In the genomic region with DNA sequence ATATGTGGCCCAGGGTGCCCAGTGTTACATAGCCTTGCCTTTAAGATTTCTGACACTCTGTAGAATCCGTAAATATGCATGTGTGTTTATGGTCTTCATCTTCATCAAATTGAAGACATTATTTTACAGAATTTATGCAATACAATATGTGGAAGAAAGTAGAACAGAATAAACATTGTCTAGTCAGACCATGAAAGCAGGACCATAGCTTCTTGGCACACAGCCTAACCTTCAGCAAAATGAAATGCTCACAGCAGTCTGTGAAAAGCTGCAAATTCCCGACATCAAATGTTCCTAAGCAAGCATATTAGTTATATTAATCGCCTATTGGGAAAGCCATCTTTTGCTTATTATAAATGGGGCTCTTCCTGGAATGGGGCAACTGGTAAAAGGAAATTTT, we compare ENCODE assay signal across 22 cellular contexts.
DNase-seq lines count a peak whose midpoint lies in the region; ATAC-seq and TF ChIP-seq lines count a peak whose summit lies in the region.
"Had no signal": no experiment of that assay in that cellular context is flagged by ENCODE, and none has a peak within 500 bp of the region (broad histone marks: within the 10 kb centered on the region; RNA-seq: fewer than 3 reads in every experiment).

No MANE protein-coding gene starts in this region.

- H3K27me3 Mint-ChIP-seq in activated T-cell treated with anti-CD3 and anti-CD28 coated beads, Interleukin-2, amount 50 U/mL, for 72 hours (ENCODE audit: low read depth) = no peaks in the 10 kb centered on the region
- H3K27me3 Mint-ChIP-seq: CD4-positive, alpha-beta memory T cell had no signal

- H3K79me2 ChIP-seq in mesendoderm (ENCODE audit: control insufficient read depth, insufficient read depth, low read length) = no peaks in the 10 kb centered on the region

- H3K4me3 ChIP-seq in fibroblast of pulmonary artery (replicated peaks; ENCODE audit: low read depth, low read length) = no peak overlapping the region
- no peak overlapping the region for H3K4me3 ChIP-seq in mesendoderm (ENCODE audit: low read length)
- H3K4me3 ChIP-seq: BLaER1 had no signal

- DNase-seq in activated T-cell treated with anti-CD3 and anti-CD28 coated beads, Interleukin-2, amount 50 U/mL, for 72 hours = no peak
- DNase-seq in activated T-cell treated with anti-CD3 and anti-CD28 coated beads, Interleukin-2, amount 50 U/mL, for 1 hour = no peak
- DNase-seq in fibroblast of pulmonary artery (ENCODE audit: low read depth) = peak; percentile 8
- peak; percentile 34 for DNase-seq in midbrain (lab: John Stamatoyannopoulos, UW)
- DNase-seq in DMS53 treated with DMSO at 0.1 percent for 48 hours (lab: John Stamatoyannopoulos, UW; ENCODE audit: unreplicated experiment) = no peak
- DNase-seq in mesendoderm = no peak
- DNase-seq: 8988T; CD4-positive, alpha-beta memory T cell; DMS153; GOT3; KBM-7; NCI-H1105 treated with DMSO at 0.1 percent for 48 hours; NCI-H1694; NCI-H2081 treated with DMSO at 0.1 percent for 48 hours; NCI-H510A; NCI-H774; PC-3; SIG-M5 had no signal

- H2BK15ac ChIP-seq in mesendoderm (replicated peaks; ENCODE audit: low read depth) = no peak overlapping the region

- no peak overlapping the region for H4K8ac ChIP-seq in mesendoderm (ENCODE audit: low read depth, low read length)

- H3K4me1 Mint-ChIP-seq in activated T-cell treated with anti-CD3 and anti-CD28 coated beads, Interleukin-2, amount 50 U/mL, for 72 hours (ENCODE audit: low read depth) = no peaks in the 10 kb centered on the region
- H3K4me1 Mint-ChIP-seq: CD4-positive, alpha-beta memory T cell had no signal

- H3K79me1 ChIP-seq in mesendoderm (ENCODE audit: low read length) = no peaks in the 10 kb centered on the region

- ATAC-seq in activated T-cell treated with anti-CD3 and anti-CD28 coated beads, Interleukin-2, amount 50 U/mL, for 72 hours (replicated peaks in 1 of 2) = no peak
- ATAC-seq in HG03095 (IDR thresholded peaks at IDR 0.05; ENCODE audit: unreplicated experiment) (no peak), GM18520 (IDR thresholded peaks at IDR 0.05; ENCODE audit: unreplicated experiment) (no peak)
- ATAC-seq: PC-3 had no signal

- no peak overlapping the region for H3K56ac ChIP-seq in mesendoderm (ENCODE audit: low read length)

- no peak overlapping the region for H4K5ac ChIP-seq in mesendoderm (ENCODE audit: low read length)

- H3K36me3 Mint-ChIP-seq in activated T-cell treated with anti-CD3 and anti-CD28 coated beads, Interleukin-2, amount 50 U/mL, for 72 hours (ENCODE audit: insufficient read depth in 2 of 2) = peaks cover 0 to 8% of the 10 kb centered on the region in 2 donors

- H2BK5ac ChIP-seq in mesendoderm (ENCODE audit: low read length) = no peak overlapping the region

- TF ChIP-seq CTCF in fibroblast of pulmonary artery (IDR thresholded peaks at IDR 0.05; ENCODE audit: low read length, missing control alignments) = no peak

- H3K36me3 ChIP-seq in mesendoderm (ENCODE audit: control insufficient read depth, insufficient read depth, low read length) = no peaks in the 10 kb centered on the region
- H3K36me3 ChIP-seq: BLaER1 had no signal

- no CpG with 5 or more reads among the region's 3 CpGs for WGBS in mesendoderm (ENCODE audit: extremely low coverage, insufficient coverage, low lambda C conversion rate)

- H3K18ac ChIP-seq in mesendoderm (ENCODE audit: low read length) = no peak overlapping the region

- no peak overlapping the region for H3K4me3 Mint-ChIP-seq in activated T-cell treated with anti-CD3 and anti-CD28 coated beads, Interleukin-2, amount 50 U/mL, for 72 hours
- H3K4me3 Mint-ChIP-seq: CD4-positive, alpha-beta memory T cell had no signal

- no peak overlapping the region for H2BK120ac ChIP-seq in mesendoderm (ENCODE audit: low read depth, low read length)

- peak overlapping the region; percentile 4 for H3K27ac Mint-ChIP-seq in activated T-cell treated with anti-CD3 and anti-CD28 coated beads, Interleukin-2, amount 50 U/mL, for 72 hours
- H3K27ac Mint-ChIP-seq: CD4-positive, alpha-beta memory T cell had no signal

- peaks cover 4 to 6% of the 10 kb centered on the region in 2 donors for H3K9me3 Mint-ChIP-seq in activated T-cell treated with anti-CD3 and anti-CD28 coated beads, Interleukin-2, amount 50 U/mL, for 72 hours

- no peak overlapping the region for H3K4me2 ChIP-seq in mesendoderm (ENCODE audit: low read length)
- H3K4me2 ChIP-seq: BLaER1 had no signal

- no peak overlapping the region for H3K23ac ChIP-seq in mesendoderm (ENCODE audit: low read length)

- no peak overlapping the region for H3K4ac ChIP-seq in mesendoderm (ENCODE audit: low read depth, low read length)

- no peak overlapping the region for H3K27ac ChIP-seq in mesendoderm (ENCODE audit: low read depth, low read length)
- H3K27ac ChIP-seq: BLaER1, RWPE1 had no signal

- no peak overlapping the region for H2AK5ac ChIP-seq in mesendoderm (ENCODE audit: low read length)

- no peaks in the 10 kb centered on the region for H3K4me1 ChIP-seq in mesendoderm (ENCODE audit: control insufficient read depth, low read depth, low read length)
- H3K4me1 ChIP-seq: BLaER1 had no signal

- H3K9ac ChIP-seq in mesendoderm (ENCODE audit: low read length) = no peak overlapping the region
- H3K9ac ChIP-seq: BLaER1 had no signal

- no peaks in the 10 kb centered on the region for H3K27me3 ChIP-seq in mesendoderm (ENCODE audit: insufficient read depth, low read length, poor library complexity)
- H3K27me3 ChIP-seq: BLaER1 had no signal

Comparison
In these comparisons a context has a peak if more than half of its experiments do, and no peak if none do; other contexts are left out.
1. DNase-seq: peak in fibroblast of pulmonary artery (single experiment) and midbrain (single experiment); none in activated T-cell treated with anti-CD3 and anti-CD28 coated beads, Interleukin-2, amount 50 U/mL, for 72 hours (0 of 2), activated T-cell treated with anti-CD3 and anti-CD28 coated beads, Interleukin-2, amount 50 U/mL, for 1 hour (single experiment), DMS53 treated with DMSO at 0.1 percent for 48 hours (single experiment) and mesendoderm (single experiment).